Comparison of ENCODE assay signal across 21 cellular contexts in the genomic region with DNA sequence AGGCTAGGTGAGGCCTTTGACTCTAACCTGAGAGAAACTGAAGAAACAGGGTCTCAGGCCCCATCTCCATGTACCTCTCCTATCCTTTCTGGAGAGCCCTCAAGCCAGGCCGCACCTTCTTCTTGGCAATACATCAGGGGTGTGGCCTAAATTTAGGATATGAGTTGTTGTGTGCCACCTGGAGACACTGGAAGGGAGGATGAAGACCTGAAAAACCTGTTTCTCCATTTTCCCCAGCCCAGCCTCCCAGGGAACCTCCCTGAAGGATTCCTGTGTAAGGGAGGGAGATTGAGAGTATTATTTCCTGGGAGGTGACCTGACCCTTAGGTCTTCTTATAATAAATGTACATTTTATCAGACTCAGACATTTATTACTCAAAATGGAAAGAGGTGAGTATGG. TPM values are rescaled to one million over a fixed set of nuclear protein-coding genes. Genes with fewer than 3 reads are reported as not detected.
DNase-seq lines count a peak whose midpoint lies in the region; ATAC-seq, FAIRE-seq and TF ChIP-seq lines count a peak whose summit lies in the region.
"Had no signal": no experiment of that assay in that cellular context is flagged by ENCODE, and none has a peak within 500 bp of the region (broad histone marks: within the 10 kb centered on the region; RNA-seq: fewer than 3 reads in every experiment).

No MANE protein-coding gene starts in this region.

- H3K36me3 ChIP-seq in HCT116 (ENCODE audit: control insufficient read depth in 1 of 2, insufficient read depth in 2 of 2, low read length in 2 of 2) = no peaks in the 10 kb centered on the region
- no peaks in the 10 kb centered on the region for H3K36me3 ChIP-seq in iPS-18a (ENCODE audit: control insufficient read depth, low read depth, low read length)
- no peaks in the 10 kb centered on the region for H3K36me3 ChIP-seq in suprapubic skin
- no peaks in the 10 kb centered on the region for H3K36me3 ChIP-seq in kidney (ENCODE audit: control insufficient read depth in 1 of 2, insufficient read depth in 2 of 2, low read length in 2 of 2)
- H3K36me3 ChIP-seq: right atrium auricular region had no signal

- RAD21 ChIA-PET in HCT116 (lab: Charles Lee; ENCODE audit: low non-redundant PET in 1 of 2, low total read pairs in 2 of 2, uncharacterized antibody in 2 of 2, unreplicated experiment in 2 of 2) = no interaction called here

- no peaks in the 10 kb centered on the region for H3K79me2 ChIP-seq in HCT116 (ENCODE audit: insufficient read depth, low read length)

- ATAC-seq in HCT116 = peak; percentile 79

- WGBS in suprapubic skin = 60% methylated on average over 1 of the region's 1 CpG

- no peaks in the 10 kb centered on the region for H4K20me1 ChIP-seq in HCT116 (ENCODE audit: insufficient read depth)

- TF ChIP-seq POLR2A in HCT116 (IDR thresholded peaks at IDR 0.05; ENCODE audit: borderline replicate concordance, extremely low read depth, insufficient read depth, insufficient read length) = no peak
- no peak for TF ChIP-seq POLR2A in suprapubic skin (IDR thresholded peaks at IDR 0.05)
- no peak for TF ChIP-seq POLR2A in H54 (IDR thresholded peaks at IDR 0.05; ENCODE audit: low read depth, low read length)

- peak; percentile 71 for DNase-seq in HCT116 (ENCODE audit: low read depth, low spot score)
- peak; percentile 21 for DNase-seq in NCI-H526 treated with DMSO at 0.1 percent for 48 hours (lab: John Stamatoyannopoulos, UW)
- DNase-seq in suprapubic skin (ENCODE audit: low spot score in 2 of 2) = no peak
- no peak for DNase-seq in anterior cingulate cortex (lab: John Stamatoyannopoulos, UW)
- DNase-seq in H54 (ENCODE audit: insufficient read length, low spot score) = no peak
- DNase-seq in kidney = no peak
- DNase-seq: activated B cell treated with CpG ODN at 0.5 μM for 24 hours; activated T-cell treated with anti-CD3 and anti-CD28 coated beads, Interleukin-2, amount 50 U/mL, for 24 hours; amygdala; foreskin fibroblast; IMR-90; naive B cell; NCI-H146; NK-92 treated with Interleukin-12 subunit alpha and Interleukin-12 subunit beta, amount 100 ng/mL, for 24 hours; stimulated activated CD4-positive, alpha-beta T cell treated with anti-CD3 and anti-CD28 coated beads, Interleukin-4, amount 100 ng/mL, for 4 hours; stimulated activated naive CD4-positive, alpha-beta T cell treated with Interleukin-2 at 50 U/mL for 16 hours had no signal

- intact Hi-C loops in HCT116 (cut with micrococcal nuclease) = no loop called here
- intact Hi-C loops in kidney (cut with DNase I) = no loop called here

- TF ChIP-seq EP300 in suprapubic skin (IDR thresholded peaks at IDR 0.05) = no peak

- peak overlapping the region; percentile 68 for H3K4me2 ChIP-seq in HCT116 (ENCODE audit: low read length)

- H2AFZ ChIP-seq in HCT116 (ENCODE audit: low read depth, low read length, poor library complexity, severe bottlenecking) = no peak overlapping the region

- H3K4me1 ChIP-seq in HCT116 (ENCODE audit: control insufficient read depth in 1 of 2, insufficient read depth in 2 of 2, low read length in 2 of 2) (peaks cover 39 to 54% of the 10 kb centered on the region in 2 experiments), iPS-18a (ENCODE audit: control insufficient read depth, low read depth, low read length) (peaks cover 37% of the 10 kb centered on the region), suprapubic skin (peaks cover 75% of the 10 kb centered on the region), kidney (ENCODE audit: control insufficient read depth in 1 of 2, insufficient read depth in 1 of 2, low read depth in 1 of 2, low read length in 2 of 2) (no peaks in the 10 kb centered on the region)
- H3K4me1 ChIP-seq: right atrium auricular region had no signal

- FAIRE-seq in H54 (lab: Jason Lieb, UNC) (no peak), kidney (lab: Jason Lieb, UNC) (no peak)

- POLR2A ChIA-PET in HCT116 (lab: Charles Lee) = no interaction called here

- H3K9me3 ChIP-seq in HCT116 (ENCODE audit: control insufficient read depth in 1 of 2, insufficient read depth in 1 of 2, low read depth in 1 of 2, low read length in 2 of 2) (no peaks in the 10 kb centered on the region), iPS-18a (ENCODE audit: control insufficient read depth, low read depth, low read length) (no peaks in the 10 kb centered on the region), suprapubic skin (no peaks in the 10 kb centered on the region), kidney (ENCODE audit: control insufficient read depth in 1 of 2, low read length in 2 of 2) (no peaks in the 10 kb centered on the region)
- H3K9me3 ChIP-seq: right atrium auricular region had no signal

- no peak; the same call in 1 of the 2 replicates for TF ChIP-seq RAD21 in HCT116 (IDR thresholded peaks at IDR 0.05; ENCODE audit: low read depth)

- no peaks in the 10 kb centered on the region for H3K9me2 ChIP-seq in HCT116 (ENCODE audit: insufficient read depth)

- BruUV-seq in HCT116 (replicated peaks; lab: Mats Ljungman, UMichigan) = no TSS peak

- H3K27ac ChIP-seq in HCT116 (ENCODE audit: low read depth, low read length) (peak overlapping the region; percentile 36; the same call in 1 of the 2 replicates), iPS-18a (ENCODE audit: low read length) (no peak overlapping the region), suprapubic skin (peak overlapping the region; percentile 88), kidney (ENCODE audit: low read depth in 2 of 2, low read length in 2 of 2) (no peak overlapping the region)
- H3K27ac ChIP-seq: right atrium auricular region, SK-N-MC had no signal

- H3K27me3 ChIP-seq in HCT116 (ENCODE audit: insufficient read depth, low read length) (no peaks in the 10 kb centered on the region), iPS-18a (ENCODE audit: control insufficient read depth, insufficient read depth, low read length) (no peaks in the 10 kb centered on the region), suprapubic skin (no peaks in the 10 kb centered on the region)
- H3K27me3 ChIP-seq: right atrium auricular region had no signal

- H3K4me3 ChIP-seq in HCT116 (replicated peaks in 1 of 2; ENCODE audit: low read depth in 1 of 2, low read length in 2 of 2) = peak overlapping the region in 1 of 2 experiments; percentile 14; a peak in 2 of 4 replicates
- peak overlapping the region; percentile 25 for H3K4me3 ChIP-seq in iPS-18a (ENCODE audit: low read length)
- H3K4me3 ChIP-seq in suprapubic skin = no peak overlapping the region
- no peak overlapping the region for H3K4me3 ChIP-seq in kidney (ENCODE audit: low read length in 2 of 2)
- H3K4me3 ChIP-seq: right atrium auricular region, SK-N-MC had no signal

- H3K9ac ChIP-seq in HCT116 (ENCODE audit: low read length) = no peak overlapping the region
- no peak overlapping the region for H3K9ac ChIP-seq in iPS-18a (ENCODE audit: low read length)
- no peak overlapping the region for H3K9ac ChIP-seq in kidney (ENCODE audit: low read length in 2 of 2)

- CTCF ChIA-PET in HCT116 (lab: Charles Lee) = no interaction called here

- TF ChIP-seq CTCF in HCT116 (IDR thresholded peaks at IDR 0.05 in 2 of 3, conservative IDR thresholded peaks at IDR 0.05 in 1 of 3; ENCODE audit: borderline replicate concordance in 1 of 3, insufficient read depth in 1 of 3, low read depth in 2 of 3, low read length in 2 of 3) (no peak), suprapubic skin (IDR thresholded peaks at IDR 0.05) (no peak), kidney (IDR thresholded peaks at IDR 0.05; ENCODE audit: borderline replicate concordance, extremely low read depth, insufficient read depth) (no peak)

TF ChIP-seq in HCT116, 20 proteins besides CTCF, POLR2A, EP300 and RAD21:
- TF ChIP-seq JUND (IDR thresholded peaks at IDR 0.05) = no peak; the same call in 1 of the 2 replicates
- TF ChIP-seq SRF (IDR thresholded peaks at IDR 0.05; ENCODE audit: low read depth) = no peak
- peak; percentile 54; the same call in 1 of the 2 replicates for TF ChIP-seq MAX (IDR thresholded peaks at IDR 0.05)
- TF ChIP-seq CBX3 (IDR thresholded peaks at IDR 0.05; ENCODE audit: low read depth) = peak; percentile 39; the same call in 1 of the 2 replicates
- TF ChIP-seq EZH2 (IDR thresholded peaks at IDR 0.05) = no peak
- no peak for TF ChIP-seq EGR1 (IDR thresholded peaks at IDR 0.05; ENCODE audit: low read depth)
- peak; percentile 63 for TF ChIP-seq YY1 (IDR thresholded peaks at IDR 0.05; ENCODE audit: extremely low read depth, insufficient replicate concordance, low read depth, low read length)
- TF ChIP-seq POLR2AphosphoS5 (IDR thresholded peaks at IDR 0.05; ENCODE audit: low read depth, low read length) = peak; percentile 55
- TF ChIP-seq SP1 (IDR thresholded peaks at IDR 0.05; ENCODE audit: low read depth) = peak; percentile 93

RNA-seq across cellular contexts. Expression of gene LY6G6D, which starts 3.1 kb away (rescaled TPM):
- total RNA-seq in HCT116 (2021; ENCODE audit: unreplicated experiment) = not detected
- not detected in 2 replicates for polyA plus RNA-seq in HCT116 (2012)
- 10 to 100 TPM in 1 of 4 donors, 1 to 10 TPM in 1, not detected in 2; 5.5 to 30.8 TPM for total RNA-seq in suprapubic skin
- not detected for total RNA-seq in kidney
- not detected for polyA plus RNA-seq in kidney (ENCODE audit: insufficient read depth, low read depth, low replicate concordance)
- total RNA-seq: activated B cell treated with CpG ODN at 0.5 μM for 24 hours, dermis microvascular lymphatic vessel endothelial cell, IMR-90, kidney epithelial cell, right atrium auricular region had no signal
- polyA plus RNA-seq: IMR-90 had no signal

RNA-seq across cellular contexts. Expression of gene LY6G6C, which starts 3.3 kb away (rescaled TPM):
- 0.54 TPM for total RNA-seq in HCT116 (2021; ENCODE audit: unreplicated experiment)
- polyA plus RNA-seq in HCT116 (2012) = 0.17 and 0.41 TPM in 2 replicates
- total RNA-seq in suprapubic skin = 100 to 1,000 TPM in 3 of 4 donors, 10 to 100 TPM in 1; 80.0 to 376 (median 338) TPM
- not detected for total RNA-seq in kidney
- polyA plus RNA-seq in kidney (ENCODE audit: insufficient read depth, low read depth, low replicate concordance) = not detected
- total RNA-seq: activated B cell treated with CpG ODN at 0.5 μM for 24 hours, dermis microvascular lymphatic vessel endothelial cell, IMR-90, kidney epithelial cell had no signal
- polyA plus RNA-seq: IMR-90 had no signal

RNA-seq across cellular contexts. Expression of gene MPIG6B, which starts 4.9 kb away (rescaled TPM):
- 0.42 TPM for total RNA-seq in HCT116 (2021; ENCODE audit: unreplicated experiment)
- 0.32 and 0.65 TPM in 2 replicates for polyA plus RNA-seq in HCT116 (2012)
- total RNA-seq in suprapubic skin = 1 to 10 TPM; 1.6 to 4.6 (median 4.5) TPM
- total RNA-seq in kidney = 0.60 TPM
- polyA plus RNA-seq in kidney (ENCODE audit: insufficient read depth, low read depth, low replicate concordance) = not detected
- total RNA-seq: activated B cell treated with CpG ODN at 0.5 μM for 24 hours, dermis microvascular lymphatic vessel endothelial cell, IMR-90 had no signal
- polyA plus RNA-seq: IMR-90 had no signal

RNA-seq across cellular contexts. Expression of gene DDAH2, which starts 10.8 kb away (rescaled TPM):
- total RNA-seq in HCT116 (2021; ENCODE audit: unreplicated experiment) (43.4 TPM), suprapubic skin (10 to 100 TPM; 66.8 to 84.2 (median 68.3) TPM), kidney (98.9 TPM)
- 43.2 and 45.3 TPM in 2 replicates for polyA plus RNA-seq in HCT116 (2012)
- 147 TPM for polyA plus RNA-seq in kidney (ENCODE audit: insufficient read depth, low read depth, low replicate concordance)

RNA-seq across cellular contexts. Expression of gene LY6G6F, which starts 11.6 kb away (rescaled TPM):
- total RNA-seq in HCT116 (2021; ENCODE audit: unreplicated experiment) = not detected
- not detected in 2 replicates for polyA plus RNA-seq in HCT116 (2012)
- total RNA-seq in suprapubic skin = not detected
- not detected for total RNA-seq in kidney
- polyA plus RNA-seq in kidney (ENCODE audit: insufficient read depth, low read depth, low replicate concordance) = not detected
- total RNA-seq: activated B cell treated with CpG ODN at 0.5 μM for 24 hours, dermis microvascular lymphatic vessel endothelial cell, IMR-90, kidney epithelial cell, right atrium auricular region had no signal
- polyA plus RNA-seq: IMR-90 had no signal

Comparison
In these comparisons a context has a peak if more than half of its experiments do, and no peak if none do; other contexts are left out.
1. DNase-seq: peak in HCT116 (single experiment) and NCI-H526 treated with DMSO at 0.1 percent for 48 hours (single experiment); none in suprapubic skin (0 of 2), anterior cingulate cortex (0 of 58), H54 (single experiment) and kidney (single experiment).
2. H3K27ac ChIP-seq: peak in HCT116 (single experiment) and suprapubic skin (single experiment); none in iPS-18a (single experiment) and kidney (0 of 2).
3. RNA of gene LY6G6C, which starts 3.3 kb away (total RNA-seq): 80.0 to 376 TPM in suprapubic skin; 0.54 TPM in HCT116 (single experiment) and not detected in kidney (single experiment); every median in the first group is over 10 times any median in the second.